In genomic region chr3:87228316-87228715, GRCh38 we compare ENCODE assay signal across 8 cellular contexts. TPM values are rescaled to one million over a fixed set of nuclear protein-coding genes. Genes with fewer than 3 reads are reported as not detected.
DNase-seq lines count a peak whose midpoint lies in the region; ATAC-seq, FAIRE-seq and TF ChIP-seq lines count a peak whose summit lies in the region.

No MANE protein-coding gene starts in this region.

- no peak overlapping the region; the same call in 1 of the 2 replicates for H2AFZ ChIP-seq in OCI-LY7 (ENCODE audit: low read length)

- CTCF ChIA-PET in OCI-LY7 (lab: Charles Lee; ENCODE audit: unreplicated experiment), result no interaction called here

- H3K36me3 ChIP-seq in DOHH2 (ENCODE audit: control insufficient read depth, low read length) (peaks cover 5% of the 10 kb centered on the region; the same call in 1 of the 2 replicates), OCI-LY7 (ENCODE audit: insufficient read depth, low read length) (no peaks in the 10 kb centered on the region), pancreas (no peaks in the 10 kb centered on the region)

- no peaks in the 10 kb centered on the region for H3F3A ChIP-seq in DOHH2 (ENCODE audit: control insufficient read depth, insufficient read depth)

- POLR2A ChIA-PET in OCI-LY7 (lab: Charles Lee), result interaction anchor here (0.5 to 2.1 kb wide), 3 partner anchors 21 to 972 kb away, joined by 3 to 4 read pairs (median 3); no protein-coding TSS in a partner anchor

- H3K79me2 ChIP-seq in DOHH2 (ENCODE audit: control insufficient read depth, low read length) (peaks cover 61% of the 10 kb centered on the region), OCI-LY7 (ENCODE audit: insufficient read depth, low read depth, low read length) (peaks cover 29% of the 10 kb centered on the region; the same call in 1 of the 2 replicates)

- H3K9me3 ChIP-seq in DOHH2 (ENCODE audit: control insufficient read depth, insufficient read depth, low read length) (no peaks in the 10 kb centered on the region), OCI-LY7 (ENCODE audit: low read length) (no peaks in the 10 kb centered on the region), pancreas (no peaks in the 10 kb centered on the region)

- H3K4me2 ChIP-seq in DOHH2 (ENCODE audit: low read length) (peak overlapping the region; percentile 94), OCI-LY7 (ENCODE audit: low read length) (peak overlapping the region; percentile 84)

- H3K27me3 ChIP-seq in DOHH2 (ENCODE audit: control insufficient read depth, low read length) (no peaks in the 10 kb centered on the region), pancreas (no peaks in the 10 kb centered on the region)

- H4K20me1 ChIP-seq in DOHH2 (ENCODE audit: control insufficient read depth, insufficient read depth, low read depth, low read length) (no peaks in the 10 kb centered on the region), OCI-LY7 (ENCODE audit: insufficient read depth, low read length) (peaks cover 9% of the 10 kb centered on the region)

- WGBS in pancreas, 2 donors, result 5 to 8% methylated on average over 1 of the region's 1 CpG

- BruUV-seq in OCI-LY7 (replicated peaks; lab: Mats Ljungman, UMichigan), result TSS peak; percentile 63

- DNase-seq in OCI-LY7 (ENCODE audit: low spot score) (no peak), epithelial cell of prostate (ENCODE audit: low read depth, low spot score) (no peak), pancreas (no peak), GM19239 (ENCODE audit: insufficient read length, low spot score) (no peak), iPS-NIHi11 (ENCODE audit: low spot score) (no peak)

- H3K4me3 ChIP-seq in DOHH2 (ENCODE audit: low read length) (peak overlapping the region; percentile 98), OCI-LY7 (ENCODE audit: low read depth, low read length, poor library complexity, severe bottlenecking) (peak overlapping the region; percentile 98), pancreas (peak overlapping the region in 3 of 4 donors; percentile 84 to 92 (median 90))

- peaks cover 13% of the 10 kb centered on the region for H3K4me1 ChIP-seq in DOHH2 (ENCODE audit: control insufficient read depth, low read length)
- peaks cover 18% of the 10 kb centered on the region for H3K4me1 ChIP-seq in OCI-LY7 (ENCODE audit: insufficient read depth, low read length, poor library complexity, severe bottlenecking)
- H3K4me1 ChIP-seq in pancreas, result peaks cover 16 to 31% (median 22%) of the 10 kb centered on the region in 3 donors

- no peak for FAIRE-seq in pancreas (lab: Jason Lieb, UNC)
- FAIRE-seq in GM19239 (lab: Jason Lieb, UNC), result no peak

- intact Hi-C loops in OCI-LY7 (cut with micrococcal nuclease; ENCODE audit: unreplicated experiment), result loop anchor here (5.0 kb wide), 1 partner anchor 919 kb away; the partner anchor contains the start of gene C3orf38
- intact Hi-C loops in pancreas (cut with DNase I), result no loop called here

- no peaks in the 10 kb centered on the region for H3K9me2 ChIP-seq in DOHH2 (replicated peaks; ENCODE audit: control insufficient read depth, low read length)
- no peaks in the 10 kb centered on the region for H3K9me2 ChIP-seq in OCI-LY7 (ENCODE audit: insufficient read depth, low read length)

- TF ChIP-seq CTCF in DOHH2 (IDR thresholded peaks at IDR 0.05; ENCODE audit: low read depth, low read length, poor library complexity, severe bottlenecking) (no peak), OCI-LY7 (conservative IDR thresholded peaks at IDR 0.05; ENCODE audit: low read length) (no peak), pancreas (IDR thresholded peaks at IDR 0.05) (no peak)

- H3K27ac ChIP-seq in DOHH2 (ENCODE audit: low read depth, low read length) (no peak overlapping the region), OCI-LY7 (ENCODE audit: low read depth, low read length, poor library complexity, severe bottlenecking) (no peak overlapping the region), epithelial cell of prostate (peak overlapping the region; percentile 93), pancreas (peak overlapping the region in 1 of 4 donors; percentile 100)

- ATAC-seq in pancreas (no peak), HG02588 (IDR thresholded peaks at IDR 0.05; ENCODE audit: unreplicated experiment) (no peak), GM18867 (IDR thresholded peaks at IDR 0.05; ENCODE audit: unreplicated experiment) (no peak)

RNA-seq across cellular contexts. Expression of gene CHMP2B, which starts 1.2 kb away (rescaled TPM):
- 11.5 and 17.5 TPM in 2 replicates for total RNA-seq in OCI-LY7 (2014; rRNA removed; shearing (Covaris generic))
- 31.5 and 32.3 TPM in 2 replicates for total RNA-seq in OCI-LY7 (2022)
- 10 to 100 TPM; 19.5 to 29.0 (median 25.3) TPM for total RNA-seq in pancreas
- 10 to 100 TPM; 10.3 to 16.2 TPM for polyA plus RNA-seq in pancreas

RNA-seq across cellular contexts. Expression of gene POU1F1, which starts 48.1 kb away (rescaled TPM):
- not detected in 2 replicates for total RNA-seq in OCI-LY7 (2014; rRNA removed; shearing (Covaris generic))
- not detected in 2 replicates for total RNA-seq in OCI-LY7 (2022)
- total RNA-seq in pancreas, result not detected
- polyA plus RNA-seq in pancreas, result not detected
